Comparison of ENCODE assay signal across 1 cellular context in genomic region chr9:135561391-135562234, GRCh38.
TF ChIP-seq lines count a peak whose summit lies in the region.

Gene PAEP (plus strand): TSS chr9:135561756.

TF ChIP-seq in H1, 55 proteins besides CTCF, POLR2A, EP300 and RAD21:
- TF ChIP-seq ATF2 (IDR thresholded peaks at IDR 0.05; ENCODE audit: low read length): no peak
- no peak for TF ChIP-seq CEBPB (IDR thresholded peaks at IDR 0.05; ENCODE audit: low read depth, low read length)
- TF ChIP-seq TEAD4 (IDR thresholded peaks at IDR 0.05; ENCODE audit: low read depth, low read length): no peak
- no peak for TF ChIP-seq GABPA (IDR thresholded peaks at IDR 0.05; ENCODE audit: borderline replicate concordance, insufficient read depth, low read length)
- no peak for TF ChIP-seq SP4 (IDR thresholded peaks at IDR 0.05; ENCODE audit: low read length)
- no peak for TF ChIP-seq RFX5 (IDR thresholded peaks at IDR 0.05; ENCODE audit: borderline replicate concordance, low read depth, low read length)
- TF ChIP-seq KDM4A (IDR thresholded peaks at IDR 0.05; ENCODE audit: low read depth, low read length, severe bottlenecking): no peak
- TF ChIP-seq CHD1 (IDR thresholded peaks at IDR 0.05; ENCODE audit: low read depth, low read length): no peak
- no peak for TF ChIP-seq CHD7 (IDR thresholded peaks at IDR 0.05; ENCODE audit: insufficient replicate concordance, low read length)
- TF ChIP-seq CTBP2 (IDR thresholded peaks at IDR 0.05; ENCODE audit: borderline replicate concordance, insufficient read depth, insufficient read length, low read length): no peak
- TF ChIP-seq CBX8 (IDR thresholded peaks at IDR 0.05; ENCODE audit: borderline replicate concordance, low read depth, low read length): no peak
